ENCODE assay signal across 11 cellular contexts in the genomic region with DNA sequence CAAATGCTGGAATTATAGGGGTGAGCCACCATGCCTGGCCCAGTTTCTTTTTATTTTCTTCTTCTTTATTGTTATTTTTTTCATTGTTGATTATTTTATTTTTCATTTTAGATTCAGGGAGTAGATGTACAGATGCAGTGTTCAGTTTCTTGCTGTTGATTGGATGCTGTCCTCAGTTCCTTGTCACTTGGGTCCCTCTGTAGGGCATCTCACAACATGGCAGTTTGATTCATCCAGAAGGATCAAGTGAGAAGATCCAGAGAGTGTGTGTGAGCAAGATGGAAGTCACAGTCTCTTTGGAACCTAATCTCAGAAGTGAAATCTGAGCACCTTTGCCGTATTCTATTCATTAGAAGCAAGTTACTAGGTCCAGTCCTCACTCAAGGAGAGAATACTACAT. TPM values are rescaled to one million over a fixed set of nuclear protein-coding genes. Genes with fewer than 3 reads are reported as not detected.
DNase-seq lines count a peak whose midpoint lies in the region; TF ChIP-seq lines count a peak whose summit lies in the region.
"Had no signal": no experiment of that assay in that cellular context is flagged by ENCODE, and none has a peak within 500 bp of the region (broad histone marks: within the 10 kb centered on the region; RNA-seq: fewer than 3 reads in every experiment).

No MANE protein-coding gene starts in this region.

- H4K20me1 ChIP-seq in neural progenitor cell (ENCODE audit: low read depth), result no peaks in the 10 kb centered on the region

- H3K27ac ChIP-seq in neural progenitor cell, result no peak overlapping the region
- H3K27ac ChIP-seq: 22Rv1 had no signal

- H3K27ac Mint-ChIP-seq in neural progenitor cell, result no peak overlapping the region

- no peak overlapping the region for H3K4me3 ChIP-seq in neural progenitor cell

- no peak overlapping the region for H3K9ac ChIP-seq in neural progenitor cell

- H3K4me1 Mint-ChIP-seq in neural progenitor cell, result no peaks in the 10 kb centered on the region

- H2AFZ ChIP-seq in neural progenitor cell (replicated peaks), result no peak overlapping the region

- H3K9me3 Mint-ChIP-seq in neural progenitor cell, result peaks cover 3% of the 10 kb centered on the region

- TF ChIP-seq CTCF in neural progenitor cell (IDR thresholded peaks at IDR 0.05), result peak; percentile 36

- H3F3A ChIP-seq in neural progenitor cell (ENCODE audit: low read depth), result no peaks in the 10 kb centered on the region

- peak; percentile 20 for DNase-seq in DMS 273 (lab: John Stamatoyannopoulos, UW; ENCODE audit: unreplicated experiment)
- DNase-seq in DMS 273 treated with DMSO at 0.1 percent for 48 hours (lab: John Stamatoyannopoulos, UW), result no peak
- peak; percentile 7 for DNase-seq in KBM-7
- peak; percentile 10 to 11 for DNase-seq in dermis microvascular lymphatic vessel endothelial cell (ENCODE audit: low read depth in 2 of 2)
- peak; percentile 21 for DNase-seq in neural progenitor cell (ENCODE audit: low spot score)
- DNase-seq in glomerular visceral epithelial cell (ENCODE audit: extremely low spot score), result no peak
- DNase-seq in mucosa of gallbladder (ENCODE audit: low spot score), result no peak
- DNase-seq in NCI-H1417 treated with DMSO at 0.1 percent for 48 hours (lab: John Stamatoyannopoulos, UW), result no peak
- DNase-seq: activated CD4-positive, alpha-beta T cell treated with anti-CD3 and anti-CD28 coated beads for 4 hours; NCI-H748 treated with DMSO at 0.1 percent for 48 hours had no signal

- peaks cover 4% of the 10 kb centered on the region for H3K27me3 Mint-ChIP-seq in neural progenitor cell (ENCODE audit: insufficient read depth, low read depth)

- no peak overlapping the region for H3K4me2 ChIP-seq in neural progenitor cell

- no peaks in the 10 kb centered on the region for H3K36me3 ChIP-seq in neural progenitor cell

- H3K36me3 Mint-ChIP-seq in neural progenitor cell, result no peaks in the 10 kb centered on the region

- in situ Hi-C loops in KBM-7 (cut with MboI; ENCODE audit: low pct_unique_long_range_greater_than_20kb, low sequenced_read_pairs), result no loop called here

- H3K9me3 ChIP-seq in neural progenitor cell (ENCODE audit: low read depth), result no peaks in the 10 kb centered on the region

- no peaks in the 10 kb centered on the region for H3K79me2 ChIP-seq in neural progenitor cell (ENCODE audit: low read depth)

- H3K4me1 ChIP-seq in neural progenitor cell, result no peaks in the 10 kb centered on the region

- no peak overlapping the region for H3K4me3 Mint-ChIP-seq in neural progenitor cell

- no peaks in the 10 kb centered on the region for H3K27me3 ChIP-seq in neural progenitor cell

RNA-seq across cellular contexts. Expression of gene HMGB3, which starts 20.9 kb away (rescaled TPM):
- total RNA-seq in dermis microvascular lymphatic vessel endothelial cell (20.6 and 33.0 TPM in 2 replicates), neural progenitor cell (ENCODE audit: low replicate concordance) (86.6 and 187 TPM in 2 replicates), mucosa of gallbladder (14.8 TPM)

Comparison
In these comparisons a context has a peak if more than half of its experiments do, and no peak if none do; other contexts are left out.
1. DNase-seq: peak in DMS 273 (single experiment), KBM-7 (single experiment), dermis microvascular lymphatic vessel endothelial cell (2 of 2) and neural progenitor cell (single experiment); none in DMS 273 treated with DMSO at 0.1 percent for 48 hours (single experiment), glomerular visceral epithelial cell (single experiment), mucosa of gallbladder (single experiment) and NCI-H1417 treated with DMSO at 0.1 percent for 48 hours (single experiment).